1 cellular context compared by ENCODE assay signal in the genomic region with DNA sequence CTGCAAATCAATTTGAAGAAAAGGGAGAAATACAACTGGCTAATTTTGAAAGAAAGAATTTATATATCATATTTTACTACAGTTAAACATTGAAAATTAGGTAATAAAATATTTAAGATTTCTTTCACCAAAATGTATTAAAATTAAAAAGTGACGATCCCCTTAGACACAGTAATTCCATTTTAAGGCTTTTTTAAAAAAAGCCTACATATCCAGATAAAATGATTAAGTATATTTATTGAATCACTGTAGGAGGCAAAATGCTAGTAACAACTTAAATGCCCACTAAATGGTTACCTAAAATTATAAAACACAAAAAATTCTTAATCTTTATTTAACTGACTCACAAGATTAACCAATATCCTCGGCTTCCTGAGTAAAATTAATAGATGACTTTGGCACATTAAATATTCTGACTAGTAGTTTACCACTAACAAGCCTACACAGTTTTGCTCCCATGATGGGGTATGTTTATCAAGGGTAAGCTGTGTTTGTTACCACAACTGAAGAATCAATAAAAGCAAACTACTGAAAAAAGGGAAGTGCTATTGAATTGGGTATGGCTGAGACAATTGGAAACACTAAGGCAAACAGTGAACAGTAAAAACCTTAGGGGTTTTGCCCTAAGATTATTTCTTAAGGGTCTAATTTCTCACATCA.
TF ChIP-seq lines count a peak whose summit lies in the region.

No MANE protein-coding gene starts in this region.

TF ChIP-seq in K562, 482 proteins besides CTCF, POLR2A, EP300 and RAD21 (continued from another document):
- TF ChIP-seq GTF2E2 (tag; IDR thresholded peaks at IDR 0.05), result peak; percentile 68; the same call in 1 of the 2 replicates
- TF ChIP-seq NR2C1 (IDR thresholded peaks at IDR 0.05), result no peak
- no peak for TF ChIP-seq NR2C1 (tag; IDR thresholded peaks at IDR 0.05)
- TF ChIP-seq, protein P1, sequence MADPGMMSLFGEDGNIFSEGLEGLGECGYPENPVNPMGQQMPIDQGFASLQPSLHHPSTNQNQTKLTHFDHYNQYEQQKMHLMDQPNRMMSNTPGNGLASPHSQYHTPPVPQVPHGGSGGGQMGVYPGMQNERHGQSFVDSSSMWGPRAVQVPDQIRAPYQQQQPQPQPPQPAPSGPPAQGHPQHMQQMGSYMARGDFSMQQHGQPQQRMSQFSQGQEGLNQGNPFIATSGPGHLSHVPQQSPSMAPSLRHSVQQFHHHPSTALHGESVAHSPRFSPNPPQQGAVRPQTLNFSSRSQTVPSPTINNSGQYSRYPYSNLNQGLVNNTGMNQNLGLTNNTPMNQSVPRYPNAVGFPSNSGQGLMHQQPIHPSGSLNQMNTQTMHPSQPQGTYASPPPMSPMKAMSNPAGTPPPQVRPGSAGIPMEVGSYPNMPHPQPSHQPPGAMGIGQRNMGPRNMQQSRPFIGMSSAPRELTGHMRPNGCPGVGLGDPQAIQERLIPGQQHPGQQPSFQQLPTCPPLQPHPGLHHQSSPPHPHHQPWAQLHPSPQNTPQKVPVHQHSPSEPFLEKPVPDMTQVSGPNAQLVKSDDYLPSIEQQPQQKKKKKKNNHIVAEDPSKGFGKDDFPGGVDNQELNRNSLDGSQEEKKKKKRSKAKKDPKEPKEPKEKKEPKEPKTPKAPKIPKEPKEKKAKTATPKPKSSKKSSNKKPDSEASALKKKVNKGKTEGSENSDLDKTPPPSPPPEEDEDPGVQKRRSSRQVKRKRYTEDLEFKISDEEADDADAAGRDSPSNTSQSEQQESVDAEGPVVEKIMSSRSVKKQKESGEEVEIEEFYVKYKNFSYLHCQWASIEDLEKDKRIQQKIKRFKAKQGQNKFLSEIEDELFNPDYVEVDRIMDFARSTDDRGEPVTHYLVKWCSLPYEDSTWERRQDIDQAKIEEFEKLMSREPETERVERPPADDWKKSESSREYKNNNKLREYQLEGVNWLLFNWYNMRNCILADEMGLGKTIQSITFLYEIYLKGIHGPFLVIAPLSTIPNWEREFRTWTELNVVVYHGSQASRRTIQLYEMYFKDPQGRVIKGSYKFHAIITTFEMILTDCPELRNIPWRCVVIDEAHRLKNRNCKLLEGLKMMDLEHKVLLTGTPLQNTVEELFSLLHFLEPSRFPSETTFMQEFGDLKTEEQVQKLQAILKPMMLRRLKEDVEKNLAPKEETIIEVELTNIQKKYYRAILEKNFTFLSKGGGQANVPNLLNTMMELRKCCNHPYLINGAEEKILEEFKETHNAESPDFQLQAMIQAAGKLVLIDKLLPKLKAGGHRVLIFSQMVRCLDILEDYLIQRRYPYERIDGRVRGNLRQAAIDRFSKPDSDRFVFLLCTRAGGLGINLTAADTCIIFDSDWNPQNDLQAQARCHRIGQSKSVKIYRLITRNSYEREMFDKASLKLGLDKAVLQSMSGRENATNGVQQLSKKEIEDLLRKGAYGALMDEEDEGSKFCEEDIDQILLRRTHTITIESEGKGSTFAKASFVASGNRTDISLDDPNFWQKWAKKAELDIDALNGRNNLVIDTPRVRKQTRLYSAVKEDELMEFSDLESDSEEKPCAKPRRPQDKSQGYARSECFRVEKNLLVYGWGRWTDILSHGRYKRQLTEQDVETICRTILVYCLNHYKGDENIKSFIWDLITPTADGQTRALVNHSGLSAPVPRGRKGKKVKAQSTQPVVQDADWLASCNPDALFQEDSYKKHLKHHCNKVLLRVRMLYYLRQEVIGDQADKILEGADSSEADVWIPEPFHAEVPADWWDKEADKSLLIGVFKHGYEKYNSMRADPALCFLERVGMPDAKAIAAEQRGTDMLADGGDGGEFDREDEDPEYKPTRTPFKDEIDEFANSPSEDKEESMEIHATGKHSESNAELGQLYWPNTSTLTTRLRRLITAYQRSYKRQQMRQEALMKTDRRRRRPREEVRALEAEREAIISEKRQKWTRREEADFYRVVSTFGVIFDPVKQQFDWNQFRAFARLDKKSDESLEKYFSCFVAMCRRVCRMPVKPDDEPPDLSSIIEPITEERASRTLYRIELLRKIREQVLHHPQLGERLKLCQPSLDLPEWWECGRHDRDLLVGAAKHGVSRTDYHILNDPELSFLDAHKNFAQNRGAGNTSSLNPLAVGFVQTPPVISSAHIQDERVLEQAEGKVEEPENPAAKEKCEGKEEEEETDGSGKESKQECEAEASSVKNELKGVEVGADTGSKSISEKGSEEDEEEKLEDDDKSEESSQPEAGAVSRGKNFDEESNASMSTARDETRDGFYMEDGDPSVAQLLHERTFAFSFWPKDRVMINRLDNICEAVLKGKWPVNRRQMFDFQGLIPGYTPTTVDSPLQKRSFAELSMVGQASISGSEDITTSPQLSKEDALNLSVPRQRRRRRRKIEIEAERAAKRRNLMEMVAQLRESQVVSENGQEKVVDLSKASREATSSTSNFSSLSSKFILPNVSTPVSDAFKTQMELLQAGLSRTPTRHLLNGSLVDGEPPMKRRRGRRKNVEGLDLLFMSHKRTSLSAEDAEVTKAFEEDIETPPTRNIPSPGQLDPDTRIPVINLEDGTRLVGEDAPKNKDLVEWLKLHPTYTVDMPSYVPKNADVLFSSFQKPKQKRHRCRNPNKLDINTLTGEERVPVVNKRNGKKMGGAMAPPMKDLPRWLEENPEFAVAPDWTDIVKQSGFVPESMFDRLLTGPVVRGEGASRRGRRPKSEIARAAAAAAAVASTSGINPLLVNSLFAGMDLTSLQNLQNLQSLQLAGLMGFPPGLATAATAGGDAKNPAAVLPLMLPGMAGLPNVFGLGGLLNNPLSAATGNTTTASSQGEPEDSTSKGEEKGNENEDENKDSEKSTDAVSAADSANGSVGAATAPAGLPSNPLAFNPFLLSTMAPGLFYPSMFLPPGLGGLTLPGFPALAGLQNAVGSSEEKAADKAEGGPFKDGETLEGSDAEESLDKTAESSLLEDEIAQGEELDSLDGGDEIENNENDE (IDR thresholded peaks at IDR 0.05; ENCODE audit: low read depth, low read length), result no peak
- TF ChIP-seq ZNF785 (CRISPR knock-in tag; IDR thresholded peaks at IDR 0.05), result no peak
- TF ChIP-seq, protein P2, sequence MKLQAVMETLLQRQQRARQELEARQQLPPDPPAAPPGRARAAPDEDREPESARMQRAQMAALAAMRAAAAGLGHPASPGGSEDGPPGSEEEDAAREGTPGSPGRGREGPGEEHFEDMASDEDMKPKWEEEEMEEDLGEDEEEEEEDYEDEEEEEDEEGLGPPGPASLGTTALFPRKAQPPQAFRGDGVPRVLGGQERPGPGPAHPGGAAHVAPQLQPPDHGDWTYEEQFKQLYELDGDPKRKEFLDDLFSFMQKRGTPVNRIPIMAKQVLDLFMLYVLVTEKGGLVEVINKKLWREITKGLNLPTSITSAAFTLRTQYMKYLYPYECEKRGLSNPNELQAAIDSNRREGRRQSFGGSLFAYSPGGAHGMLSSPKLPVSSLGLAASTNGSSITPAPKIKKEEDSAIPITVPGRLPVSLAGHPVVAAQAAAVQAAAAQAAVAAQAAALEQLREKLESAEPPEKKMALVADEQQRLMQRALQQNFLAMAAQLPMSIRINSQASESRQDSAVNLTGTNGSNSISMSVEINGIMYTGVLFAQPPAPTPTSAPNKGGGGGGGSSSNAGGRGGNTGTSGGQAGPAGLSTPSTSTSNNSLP (IDR thresholded peaks at IDR 0.05; ENCODE audit: borderline replicate concordance, low read depth, low read length), result 0 out of 2 replicates have a peak, but pooled peaks have one; percentile 5
- TF ChIP-seq FOSL1 (tag; conservative IDR thresholded peaks at IDR 0.05), result peak; percentile 81
